In genomic region chr17:74968361-74968780, GRCh38 we compare ENCODE assay signal across 23 cellular contexts. TPM values are rescaled to one million over a fixed set of nuclear protein-coding genes. Genes with fewer than 3 reads are reported as not detected.
A peak's percentile ranks its signal among the peaks of the same experiment; 100 is the strongest.
DNase-seq lines count a peak whose midpoint lies in the region; ATAC-seq and TF ChIP-seq lines count a peak whose summit lies in the region.
"Had no signal": no experiment of that assay in that cellular context is flagged by ENCODE, and none has a peak within 500 bp of the region (broad histone marks: within the 10 kb centered on the region; RNA-seq: fewer than 3 reads in every experiment).

No MANE protein-coding gene starts in this region.

- peak overlapping the region; percentile 53 for H2BK5ac ChIP-seq in neuronal stem cell (ENCODE audit: low read length)

- H3K27ac ChIP-seq in C4-2B (peak overlapping the region; percentile 95), duodenal mucosa (ENCODE audit: low read depth, low read length) (peak overlapping the region; percentile 31), neuronal stem cell (replicated peaks; ENCODE audit: low read length) (no peak overlapping the region)
- H3K27ac ChIP-seq: neural progenitor cell, thoracic aorta, WERI-Rb-1 had no signal

- in situ Hi-C loops in HAP-1 (cut with MboI; ENCODE audit: low sequenced_read_pairs) = loop anchor here (10.0 kb wide), 1 partner anchor 446 kb away; no protein-coding TSS in a partner anchor

- no peak overlapping the region for H2BK15ac ChIP-seq in neuronal stem cell (ENCODE audit: low read length)

- H3K14ac ChIP-seq in neuronal stem cell (ENCODE audit: low read length) = no peak overlapping the region

- H3K4me1 ChIP-seq in duodenal mucosa (ENCODE audit: control insufficient read depth in 1 of 2, insufficient read depth in 2 of 2, low read length in 2 of 2) = peaks cover 25 to 50% of the 10 kb centered on the region in 2 donors
- peaks cover 5 to 6% of the 10 kb centered on the region in 2 donors for H3K4me1 ChIP-seq in neuronal stem cell (ENCODE audit: control insufficient read depth in 2 of 2, insufficient read depth in 1 of 2, low read depth in 1 of 2, low read length in 2 of 2)
- H3K4me1 ChIP-seq in HAP-1 = peaks cover 8% of the 10 kb centered on the region
- H3K4me1 ChIP-seq: neural progenitor cell had no signal

- no peak overlapping the region for H3K4ac ChIP-seq in neuronal stem cell (ENCODE audit: low read length)

- DNase-seq in HT-29 (ENCODE audit: low spot score) (peak; percentile 80), neuronal stem cell (ENCODE audit: low spot score) (no peak), HAP-1 (ENCODE audit: low spot score in 2 of 2) (no peak), NCI-H128 (lab: John Stamatoyannopoulos, UW; ENCODE audit: unreplicated experiment) (no peak)
- DNase-seq: activated CD4-positive, alpha-beta memory T cell treated with anti-CD3 and anti-CD28 coated beads, Interleukin-2, amount 10 ng/mL, durations not matched to agents 7 days and 5 days; activated T-cell treated with anti-CD3 and anti-CD28 coated beads, Interleukin-2, amount 50 U/mL, for 4 hours; CD8-positive, alpha-beta T cell; foreskin fibroblast; hippocampal formation; NCI-H1694; stimulated activated CD4-positive, alpha-beta T cell treated with anti-CD3 and anti-CD28 coated beads, Interleukin-12 subunit alpha, Interleukin-12 subunit beta, amount 100 ng/mL, for 4 hours; T-helper 1 cell; WERI-Rb-1 had no signal

- H3K4me2 ChIP-seq in neuronal stem cell (ENCODE audit: insufficient read depth, low read length, poor library complexity, severe bottlenecking) = no peak overlapping the region
- H3K4me2 ChIP-seq: neural progenitor cell had no signal

- TF ChIP-seq CTCF in C4-2B (conservative IDR thresholded peaks at IDR 0.05) = no peak

- no peak overlapping the region for H2BK12ac ChIP-seq in neuronal stem cell (ENCODE audit: low read length)

- H2AK5ac ChIP-seq in neuronal stem cell (ENCODE audit: low read depth, low read length) = peak overlapping the region; percentile 75

- H3K4me3 ChIP-seq in duodenal mucosa (ENCODE audit: low read depth in 1 of 2, low read length in 2 of 2) (peak overlapping the region in 1 of 2 donors; percentile 46), neuronal stem cell (ENCODE audit: low read length in 2 of 2) (no peak overlapping the region), HAP-1 (no peak overlapping the region)
- H3K4me3 ChIP-seq: neural progenitor cell, thoracic aorta had no signal

- H3K9me3 ChIP-seq in duodenal mucosa (ENCODE audit: control insufficient read depth in 1 of 2, low read length in 2 of 2) (no peaks in the 10 kb centered on the region), neuronal stem cell (replicated peaks in 1 of 2; ENCODE audit: control insufficient read depth in 2 of 2, insufficient read depth in 1 of 2, low read depth in 1 of 2, low read length in 2 of 2) (no peaks in the 10 kb centered on the region), HAP-1 (no peaks in the 10 kb centered on the region)
- H3K9me3 ChIP-seq: thoracic aorta had no signal

- peaks cover 0 to 8% of the 10 kb centered on the region in 2 donors for H3K36me3 ChIP-seq in duodenal mucosa (ENCODE audit: control insufficient read depth in 1 of 2, insufficient read depth in 2 of 2, low read length in 2 of 2)
- no peaks in the 10 kb centered on the region for H3K36me3 ChIP-seq in neuronal stem cell (replicated peaks in 1 of 2; ENCODE audit: control insufficient read depth in 2 of 2, insufficient read depth in 2 of 2, low read length in 2 of 2)
- no peaks in the 10 kb centered on the region for H3K36me3 ChIP-seq in HAP-1 (replicated peaks)
- H3K36me3 ChIP-seq: neural progenitor cell, thoracic aorta, WERI-Rb-1 had no signal

- H3K18ac ChIP-seq in neuronal stem cell (ENCODE audit: low read length) = no peak overlapping the region

- H3K79me1 ChIP-seq in neuronal stem cell (ENCODE audit: low read depth, low read length) = peaks cover 2% of the 10 kb centered on the region

- no CpG with 5 or more reads among the region's 5 CpGs for WGBS in neuronal stem cell (ENCODE audit: extremely low coverage in 2 of 2, insufficient read length in 2 of 2, insufficient replicate concordance in 1 of 2), 2 donors

- H3K27me3 ChIP-seq in duodenal mucosa (ENCODE audit: control insufficient read depth in 1 of 2, insufficient read depth in 2 of 2, low read length in 2 of 2) = peaks cover 0 to 4% of the 10 kb centered on the region in 2 donors
- peaks cover 2 to 56% (median 28%) of the 10 kb centered on the region in 3 experiments for H3K27me3 ChIP-seq in neuronal stem cell (ENCODE audit: control insufficient read depth in 3 of 3, insufficient read depth in 3 of 3, low read depth in 1 of 3, low read length in 3 of 3)
- no peaks in the 10 kb centered on the region for H3K27me3 ChIP-seq in HAP-1 (ENCODE audit: low read depth)

- no peak for ATAC-seq in GM21360 (IDR thresholded peaks at IDR 0.05; ENCODE audit: unreplicated experiment)
- no peak for ATAC-seq in HG03457 (IDR thresholded peaks at IDR 0.05; ENCODE audit: unreplicated experiment)
- ATAC-seq: activated T-cell treated with anti-CD3 and anti-CD28 coated beads, Interleukin-2, amount 50 U/mL, for 4 hours; CD8-positive, alpha-beta T cell had no signal

- no peak overlapping the region for H2BK120ac ChIP-seq in neuronal stem cell (ENCODE audit: low read depth, low read length)

- no peak overlapping the region for H4K91ac ChIP-seq in neuronal stem cell (ENCODE audit: low read depth, low read length, poor library complexity)

- no peak overlapping the region for H2AFZ ChIP-seq in neuronal stem cell (ENCODE audit: low read length)
- H2AFZ ChIP-seq: neural progenitor cell had no signal

- H3K9ac ChIP-seq in duodenal mucosa (ENCODE audit: low read depth in 1 of 2, low read length in 2 of 2) (peak overlapping the region; percentile 23 to 57), neuronal stem cell (ENCODE audit: low read depth, low read length, poor library complexity) (no peak overlapping the region)
- H3K9ac ChIP-seq: neural progenitor cell had no signal

- H4K8ac ChIP-seq in neuronal stem cell (ENCODE audit: low read depth, low read length) = no peak overlapping the region

- no peak overlapping the region for H3K23ac ChIP-seq in neuronal stem cell (ENCODE audit: low read depth, low read length, poor library complexity)

RNA-seq across cellular contexts. Expression of gene HID1, which starts 4.2 kb away (rescaled TPM):
- total RNA-seq in HT-29 (2014; rRNA removed; shearing (Covaris generic)) = 27.5 and 36.2 TPM in 2 replicates
- 8.1 TPM for polyA plus RNA-seq in neuronal stem cell (2013, experiment 1 of 2)
- polyA plus RNA-seq in neuronal stem cell (2013, experiment 2 of 2) = 7.5 TPM

RNA-seq across cellular contexts. Expression of gene CDR2L, which starts 19.1 kb away (rescaled TPM):
- total RNA-seq in HT-29 (2014; rRNA removed; shearing (Covaris generic)) = 10.2 and 10.6 TPM in 2 replicates
- polyA plus RNA-seq in neuronal stem cell (2013, experiment 1 of 2) = 12.6 TPM
- 12.5 TPM for polyA plus RNA-seq in neuronal stem cell (2013, experiment 2 of 2)

RNA-seq across cellular contexts. Expression of gene OTOP3, which starts 32.7 kb away (rescaled TPM):
- not detected in 2 replicates for total RNA-seq in HT-29 (2014; rRNA removed; shearing (Covaris generic))
- not detected for polyA plus RNA-seq in neuronal stem cell (2013, experiment 1 of 2)
- polyA plus RNA-seq in neuronal stem cell (2013, experiment 2 of 2) = not detected
- total RNA-seq: activated CD4-positive, alpha-beta memory T cell treated with anti-CD3 and anti-CD28 coated beads, Interleukin-2, amount 10 ng/mL, durations not matched to agents 7 days and 5 days; activated T-cell treated with anti-CD3 and anti-CD28 coated beads, Interleukin-2, amount 50 U/mL, for 4 hours; astrocyte; CD8-positive, alpha-beta T cell; Daoy; HT1080; thoracic aorta had no signal

RNA-seq across cellular contexts. Expression of gene MRPL58, which starts 44.1 kb away (rescaled TPM):
- 61.7 and 66.4 TPM in 2 replicates for total RNA-seq in HT-29 (2014; rRNA removed; shearing (Covaris generic))
- polyA plus RNA-seq in neuronal stem cell (2013, experiment 1 of 2) = 34.0 TPM
- 32.1 TPM for polyA plus RNA-seq in neuronal stem cell (2013, experiment 2 of 2)

RNA-seq across cellular contexts. Expression of gene OTOP2, which starts 44.3 kb away (rescaled TPM):
- total RNA-seq in HT-29 (2014; rRNA removed; shearing (Covaris generic)) = not detected in 2 replicates
- not detected for polyA plus RNA-seq in neuronal stem cell (2013, experiment 1 of 2)
- polyA plus RNA-seq in neuronal stem cell (2013, experiment 2 of 2) = not detected
- total RNA-seq: activated CD4-positive, alpha-beta memory T cell treated with anti-CD3 and anti-CD28 coated beads, Interleukin-2, amount 10 ng/mL, durations not matched to agents 7 days and 5 days; activated T-cell treated with anti-CD3 and anti-CD28 coated beads, Interleukin-2, amount 50 U/mL, for 4 hours; astrocyte; CD8-positive, alpha-beta T cell; Daoy; HT1080; thoracic aorta had no signal
- polyA plus RNA-seq: keratinocyte had no signal
